In the genomic region with DNA sequence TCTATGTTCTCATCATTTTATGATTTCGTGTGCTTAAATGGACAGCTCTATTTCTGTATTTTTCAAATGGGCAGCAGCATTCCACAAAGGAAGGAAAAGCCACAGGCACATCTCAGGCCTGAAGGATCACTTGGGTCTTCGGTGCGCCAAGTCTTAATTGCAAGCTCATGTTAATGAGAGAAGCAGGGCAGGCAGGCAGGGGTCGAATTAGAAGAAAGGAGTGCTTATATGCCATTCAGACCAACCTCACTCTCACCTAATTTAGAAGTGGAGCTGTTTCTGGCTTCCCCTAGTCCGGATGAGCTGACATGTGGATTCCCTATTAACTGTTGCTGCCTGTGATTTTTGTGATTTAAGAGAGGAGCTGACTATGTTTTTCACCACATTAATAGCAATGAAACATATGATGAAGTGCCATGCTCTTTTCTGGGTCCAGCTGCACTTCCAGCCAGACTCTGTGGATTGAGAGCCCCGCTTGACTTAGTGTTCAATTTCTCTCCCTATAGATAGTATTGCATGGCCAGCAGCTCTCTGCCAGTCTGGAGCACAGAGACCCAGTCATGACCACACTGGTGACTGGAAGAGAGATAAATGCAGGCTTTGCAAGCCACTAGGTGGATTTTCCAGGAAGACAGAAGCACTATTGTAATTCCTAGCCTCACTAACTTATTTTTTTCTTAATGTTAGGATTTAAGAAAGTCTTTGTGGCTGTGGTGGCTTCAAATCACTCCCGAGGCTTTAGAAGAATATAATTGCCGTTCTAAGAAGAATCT, we compare ENCODE assay signal across 17 cellular contexts.
DNase-seq lines count a peak whose midpoint lies in the region; ATAC-seq, FAIRE-seq and TF ChIP-seq lines count a peak whose summit lies in the region.
"Had no signal": no experiment of that assay in that cellular context is flagged by ENCODE, and none has a peak within 500 bp of the region (broad histone marks: within the 10 kb centered on the region; RNA-seq: fewer than 3 reads in every experiment).

No MANE protein-coding gene starts in this region.

- BruUV-seq in K562 (replicated peaks; lab: Mats Ljungman, UMichigan): no TSS peak

- H2AFZ ChIP-seq in GM23338: peak overlapping the region; percentile 84
- peak overlapping the region; percentile 64 for H2AFZ ChIP-seq in K562 (ENCODE audit: low read depth, low read length)

- peak; percentile 6 for FAIRE-seq in K562 (lab: Jason Lieb, UNC)
- FAIRE-seq: A549, GM12892 had no signal

- H3K4me3 Mint-ChIP-seq in GM23338: no peak overlapping the region
- no peak overlapping the region for H3K4me3 Mint-ChIP-seq in neural crest cell
- H3K4me3 Mint-ChIP-seq: HFFc6 had no signal

- CTCF ChIA-PET in K562 (lab: Yijun Ruan, JAX; ENCODE audit: low intra/inter-chr PET ratio): no interaction called here

- H3K9me1 ChIP-seq in K562 (ENCODE audit: control insufficient read depth, insufficient read depth, low read length): no peaks in the 10 kb centered on the region

- DNase-seq in GM23338 (ENCODE audit: low spot score): peak; percentile 10
- peak; percentile 37 for DNase-seq in NCI-H69 (lab: John Stamatoyannopoulos, UW)
- DNase-seq in K562 (ENCODE audit: extremely low read depth in 1 of 4, low spot score in 3 of 4): no peak
- DNase-seq in neural crest cell (ENCODE audit: low read depth, low spot score): no peak
- no peak for DNase-seq in dermis blood vessel endothelial cell
- DNase-seq in EL: no peak
- DNase-seq in kidney glomerular epithelial cell (lab: John Stamatoyannopoulos, UW): no peak
- DNase-seq: GOT3, HFFc6, NCI-H2029, NCI-H82, Right ventricle myocardium superior, SK-N-SH had no signal

- no peaks in the 10 kb centered on the region for H3K9me3 Mint-ChIP-seq in GM23338
- no peaks in the 10 kb centered on the region for H3K9me3 Mint-ChIP-seq in neural crest cell

- TF ChIP-seq RAD21 in K562 (CRISPR knock-in tag; conservative IDR thresholded peaks at IDR 0.05 in 1 of 2, IDR thresholded peaks at IDR 0.05 in 1 of 2): no peak

- TF ChIP-seq CTCF in GM23338 (conservative IDR thresholded peaks at IDR 0.05; ENCODE audit: low read depth in 2 of 2): no peak
- no peak for TF ChIP-seq CTCF in K562 (IDR thresholded peaks at IDR 0.05 in 2 of 3, conservative IDR thresholded peaks at IDR 0.05 in 1 of 3; ENCODE audit: insufficient read depth in 2 of 3, low read depth in 1 of 3, low read length in 3 of 3)
- no peak for TF ChIP-seq CTCF in neural crest cell (conservative IDR thresholded peaks at IDR 0.05)

- intact Hi-C loops in K562 (cut with micrococcal nuclease): no loop called here

- H3K36me3 ChIP-seq in GM23338 (ENCODE audit: insufficient read depth): no peaks in the 10 kb centered on the region
- H3K36me3 ChIP-seq in K562 (ENCODE audit: control insufficient read depth, insufficient read depth, low read length): no peaks in the 10 kb centered on the region

- no peaks in the 10 kb centered on the region for H3K9me3 ChIP-seq in K562 (replicated peaks; ENCODE audit: control insufficient read depth, insufficient read depth, low read depth, low read length)
- H3K9me3 ChIP-seq: A549, SK-N-SH had no signal

- no peak for TF ChIP-seq EP300 in K562 (IDR thresholded peaks at IDR 0.05; ENCODE audit: low read length)

- no peak for TF ChIP-seq POLR2A in K562 (conservative IDR thresholded peaks at IDR 0.05)

- peak; percentile 67 for ATAC-seq in GM23338
- peak; percentile 61 for ATAC-seq in K562
- no peak for ATAC-seq in GM18909 (IDR thresholded peaks at IDR 0.05; ENCODE audit: poor library complexity, unreplicated experiment)
- ATAC-seq: A549, Panc1 had no signal

- H3K27me3 ChIP-seq in GM23338 (ENCODE audit: insufficient read depth) (no peaks in the 10 kb centered on the region), K562 (ENCODE audit: control insufficient read depth in 2 of 2, insufficient read depth in 2 of 2, low read length in 2 of 2) (no peaks in the 10 kb centered on the region)

- H3F3A ChIP-seq in GM23338 (replicated peaks; ENCODE audit: low read depth): no peaks in the 10 kb centered on the region

- no peaks in the 10 kb centered on the region for H3K4me1 ChIP-seq in GM23338 (ENCODE audit: insufficient read depth)
- peaks cover 0 to 2% of the 10 kb centered on the region in 2 experiments; a peak in 1 of 5 replicates for H3K4me1 ChIP-seq in K562 (replicated peaks in 1 of 2; ENCODE audit: control insufficient read depth in 2 of 2, insufficient read depth in 2 of 2, low read length in 2 of 2)
- H3K4me1 ChIP-seq: A549 had no signal

- no peak overlapping the region for H3K27ac ChIP-seq in GM23338 (ENCODE audit: low read depth)
- no peak overlapping the region for H3K27ac ChIP-seq in K562 (ENCODE audit: extremely low read depth, low read depth, low read length)
- H3K27ac ChIP-seq: A549 had no signal

- H3K36me3 Mint-ChIP-seq in GM23338 (ENCODE audit: low read depth): no peaks in the 10 kb centered on the region
- no peaks in the 10 kb centered on the region for H3K36me3 Mint-ChIP-seq in neural crest cell (ENCODE audit: low read depth)

- 30% methylated on average over 8 of the region's 8 CpGs for WGBS in K562 (ENCODE audit: insufficient coverage, low coverage, missing lambda C conversion rate)

- no peak overlapping the region for H3K9ac ChIP-seq in K562 (ENCODE audit: insufficient read depth in 1 of 2, low read depth in 2 of 2, low read length in 2 of 2)
- H3K9ac ChIP-seq: SK-N-SH had no signal

- H3K4me2 ChIP-seq in GM23338 (no peak overlapping the region), K562 (ENCODE audit: insufficient read depth, low read length) (no peak overlapping the region)
- H3K4me2 ChIP-seq: A549, SK-N-SH had no signal

- H3K79me2 ChIP-seq in GM23338 (replicated peaks; ENCODE audit: insufficient read depth) (no peaks in the 10 kb centered on the region), K562 (ENCODE audit: control insufficient read depth, insufficient read depth, low read length) (no peaks in the 10 kb centered on the region)

- H3K4me1 Mint-ChIP-seq in GM23338 (peaks cover 13% of the 10 kb centered on the region; the same call in 2 of the 3 replicates), neural crest cell (peaks cover 25% of the 10 kb centered on the region)

- H3K27ac Mint-ChIP-seq in GM23338 (no peak overlapping the region), neural crest cell (ENCODE audit: unreplicated experiment) (peak overlapping the region; percentile 15)
- H3K27ac Mint-ChIP-seq: HFFc6 had no signal

- no peaks in the 10 kb centered on the region for H3K9me2 ChIP-seq in GM23338 (ENCODE audit: insufficient read depth)
- H3K9me2 ChIP-seq: SK-N-SH had no signal

- H4K20me1 ChIP-seq in GM23338 (replicated peaks; ENCODE audit: insufficient read depth): no peaks in the 10 kb centered on the region
- no peaks in the 10 kb centered on the region for H4K20me1 ChIP-seq in K562 (replicated peaks; ENCODE audit: control insufficient read depth, insufficient read depth, low read length)

- no peaks in the 10 kb centered on the region for H3K27me3 Mint-ChIP-seq in GM23338 (ENCODE audit: insufficient read depth, low read depth, poor library complexity)
- no peaks in the 10 kb centered on the region for H3K27me3 Mint-ChIP-seq in neural crest cell (ENCODE audit: low read depth)

- in situ Hi-C loops in K562 (cut with MboI): no loop called here

- POLR2A ChIA-PET in K562 (lab: Yijun Ruan, JAX): interaction anchor here (1.1 kb wide), 1 partner anchor 20 kb away, joined by 3 read pairs; no protein-coding TSS in a partner anchor

- H3K4me3 ChIP-seq in GM23338 (no peak overlapping the region), K562 (no peak overlapping the region)
- H3K4me3 ChIP-seq: A549 had no signal

TF ChIP-seq in GM23338, 12 proteins besides CTCF, POLR2A, EP300 and RAD21 (continues in another document):
- TF ChIP-seq ZNF331 (CRISPR knock-in tag; IDR thresholded peaks at IDR 0.05; ENCODE audit: low read depth) (no peak), ZNF114 (CRISPR knock-in tag; IDR thresholded peaks at IDR 0.05) (no peak)

TF ChIP-seq in K562, 482 proteins besides CTCF, POLR2A, EP300 and RAD21:
- TF ChIP-seq TCF7 (IDR thresholded peaks at IDR 0.05; ENCODE audit: borderline replicate concordance): no peak
- TF ChIP-seq, protein P1, sequence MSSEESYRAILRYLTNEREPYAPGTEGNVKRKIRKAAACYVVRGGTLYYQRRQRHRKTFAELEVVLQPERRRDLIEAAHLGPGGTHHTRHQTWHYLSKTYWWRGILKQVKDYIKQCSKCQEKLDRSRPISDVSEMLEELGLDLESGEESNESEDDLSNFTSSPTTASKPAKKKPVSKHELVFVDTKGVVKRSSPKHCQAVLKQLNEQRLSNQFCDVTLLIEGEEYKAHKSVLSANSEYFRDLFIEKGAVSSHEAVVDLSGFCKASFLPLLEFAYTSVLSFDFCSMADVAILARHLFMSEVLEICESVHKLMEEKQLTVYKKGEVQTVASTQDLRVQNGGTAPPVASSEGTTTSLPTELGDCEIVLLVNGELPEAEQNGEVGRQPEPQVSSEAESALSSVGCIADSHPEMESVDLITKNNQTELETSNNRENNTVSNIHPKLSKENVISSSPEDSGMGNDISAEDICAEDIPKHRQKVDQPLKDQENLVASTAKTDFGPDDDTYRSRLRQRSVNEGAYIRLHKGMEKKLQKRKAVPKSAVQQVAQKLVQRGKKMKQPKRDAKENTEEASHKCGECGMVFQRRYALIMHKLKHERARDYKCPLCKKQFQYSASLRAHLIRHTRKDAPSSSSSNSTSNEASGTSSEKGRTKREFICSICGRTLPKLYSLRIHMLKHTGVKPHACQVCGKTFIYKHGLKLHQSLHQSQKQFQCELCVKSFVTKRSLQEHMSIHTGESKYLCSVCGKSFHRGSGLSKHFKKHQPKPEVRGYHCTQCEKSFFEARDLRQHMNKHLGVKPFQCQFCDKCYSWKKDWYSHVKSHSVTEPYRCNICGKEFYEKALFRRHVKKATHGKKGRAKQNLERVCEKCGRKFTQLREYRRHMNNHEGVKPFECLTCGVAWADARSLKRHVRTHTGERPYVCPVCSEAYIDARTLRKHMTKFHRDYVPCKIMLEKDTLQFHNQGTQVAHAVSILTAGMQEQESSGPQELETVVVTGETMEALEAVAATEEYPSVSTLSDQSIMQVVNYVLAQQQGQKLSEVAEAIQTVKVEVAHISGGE (CRISPR knock-in tag; IDR thresholded peaks at IDR 0.05): 0 out of 6 replicates have a peak, but pooled peaks of 1 of the 3 experiments have one; percentile 5
TF ChIP-seq in K562: peak in this region for 1.

Comparison
In these comparisons a context has a peak if more than half of its experiments do, and no peak if none do; other contexts are left out.
1. DNase-seq: peak in GM23338 (single experiment) and NCI-H69 (single experiment); none in K562 (0 of 4), neural crest cell (single experiment), dermis blood vessel endothelial cell (single experiment), EL (single experiment) and kidney glomerular epithelial cell (single experiment).